In genomic region chr7:1365846-1366245, GRCh38 we compare ENCODE assay signal across 28 cellular contexts.
"Had no signal": no experiment of that assay in that cellular context is flagged by ENCODE, and none has a peak within 500 bp of the region (broad histone marks: within the 10 kb centered on the region; RNA-seq: fewer than 3 reads in every experiment).

No MANE protein-coding gene starts in this region.

- H3K27ac ChIP-seq: adrenal gland, Peyer's patch, SJSA1 had no signal

- H3K36me3 Mint-ChIP-seq: brain had no signal

- DNase-seq: activated CD4-positive, alpha-beta T cell treated with anti-CD3 and anti-CD28 coated beads, Interleukin-2, amount 10 ng/mL, durations not matched to agents 7 days and 5 days; activated CD4-positive, alpha-beta T cell treated with anti-CD3 and anti-CD28 coated beads, Interleukin-2, amount 50 U/mL, for 48 hours; activated CD8-positive, alpha-beta T cell treated with anti-CD3 and anti-CD28 coated beads, Interleukin-2, amount 10 ng/mL, durations not matched to agents 7 days and 5 days; activated gamma-delta T cell treated with Interleukin-2 at 50 U/mL for 16 hours; activated naive CD4-positive, alpha-beta T cell treated with anti-CD3 and anti-CD28 coated beads for 36 hours; activated T-cell treated with anti-CD3 and anti-CD28 coated beads, Interleukin-2, amount 50 U/mL, for 24 hours; adrenal gland; central memory CD4-positive, alpha-beta T cell; Kasumi-1; MG63; MV-4-11; NCI-H1092; NCI-H1436 treated with DMSO at 0.1 percent for 48 hours; NCI-H1694 treated with DMSO at 0.1 percent for 48 hours; NCI-H2029; NCI-H345; NCI-H524 treated with DMSO at 0.1 percent for 48 hours; NK-92 treated with Interleukin-12 subunit alpha and Interleukin-12 subunit beta, amount 100 ng/mL, for 24 hours; PC-3; Peyer's patch; RPMI8226; SHP77 treated with DMSO at 0.1 percent for 48 hours; T1000; WERI-Rb-1 had no signal

- H3K36me3 ChIP-seq: adrenal gland, MG63, Peyer's patch, SJSA1, WERI-Rb-1 had no signal

- H3K9me3 ChIP-seq: adrenal gland, MG63, SJSA1 had no signal

- H3K27ac Mint-ChIP-seq: activated CD4-positive, alpha-beta T cell treated with anti-CD3 and anti-CD28 coated beads, Interleukin-2, amount 10 ng/mL, durations not matched to agents 7 days and 5 days; activated CD8-positive, alpha-beta T cell treated with anti-CD3 and anti-CD28 coated beads, Interleukin-2, amount 10 ng/mL, durations not matched to agents 7 days and 5 days; activated naive CD4-positive, alpha-beta T cell treated with anti-CD3 and anti-CD28 coated beads for 36 hours; activated naive CD4-positive, alpha-beta T cell treated with anti-CD3 and anti-CD28 coated beads, Interleukin-2, amount 50 U/mL, for 72 hours; activated T-cell treated with anti-CD3 and anti-CD28 coated beads, Interleukin-2, amount 50 U/mL, for 24 hours; activated T-helper 1 cell treated with anti-CD3 and anti-CD28 coated beads, Interleukin-12 subunit alpha, Interleukin-12 subunit beta, Interleukin-2, Interleukin-4 antibody, amounts not matched to agents 30 ng/mL and 10 ng/mL and 1 ng/mL, durations not matched to agents 14 hours and 24 hours and 36 hours; brain had no signal

- H3K4me1 Mint-ChIP-seq: activated CD4-positive, alpha-beta T cell treated with anti-CD3 and anti-CD28 coated beads, Interleukin-2, amount 10 ng/mL, durations not matched to agents 7 days and 5 days had no signal

- H3K4me3 Mint-ChIP-seq: activated CD4-positive, alpha-beta T cell treated with anti-CD3 and anti-CD28 coated beads, Interleukin-2, amount 10 ng/mL, durations not matched to agents 7 days and 5 days; activated CD8-positive, alpha-beta T cell treated with anti-CD3 and anti-CD28 coated beads, Interleukin-2, amount 10 ng/mL, durations not matched to agents 7 days and 5 days; activated naive CD4-positive, alpha-beta T cell treated with anti-CD3 and anti-CD28 coated beads for 36 hours; activated T-cell treated with anti-CD3 and anti-CD28 coated beads, Interleukin-2, amount 50 U/mL, for 24 hours; activated T-helper 1 cell treated with anti-CD3 and anti-CD28 coated beads, Interleukin-12 subunit alpha, Interleukin-12 subunit beta, Interleukin-2, Interleukin-4 antibody, amounts not matched to agents 30 ng/mL and 10 ng/mL and 1 ng/mL, durations not matched to agents 14 hours and 24 hours and 36 hours; brain had no signal

- ATAC-seq: activated CD8-positive, alpha-beta T cell treated with anti-CD3 and anti-CD28 coated beads, Interleukin-2, amount 10 ng/mL, durations not matched to agents 7 days and 5 days; activated naive CD4-positive, alpha-beta T cell treated with anti-CD3 and anti-CD28 coated beads, Interleukin-2, amount 50 U/mL, for 72 hours; PC-3 had no signal

- H3K4me3 ChIP-seq: adrenal gland, MG63, Peyer's patch, SJSA1 had no signal

- H3K9me3 Mint-ChIP-seq: activated CD4-positive, alpha-beta T cell treated with anti-CD3 and anti-CD28 coated beads, Interleukin-2, amount 10 ng/mL, durations not matched to agents 7 days and 5 days; activated naive CD4-positive, alpha-beta T cell treated with anti-CD3 and anti-CD28 coated beads, Interleukin-2, amount 50 U/mL, for 72 hours; activated T-cell treated with anti-CD3 and anti-CD28 coated beads, Interleukin-2, amount 50 U/mL, for 24 hours; activated T-helper 1 cell treated with anti-CD3 and anti-CD28 coated beads, Interleukin-12 subunit alpha, Interleukin-12 subunit beta, Interleukin-2, Interleukin-4 antibody, amounts not matched to agents 30 ng/mL and 10 ng/mL and 1 ng/mL, durations not matched to agents 14 hours and 24 hours and 36 hours had no signal

- H3K4me1 ChIP-seq: adrenal gland, SJSA1 had no signal
